ENCODE assay signal across 19 cellular contexts in the genomic region with DNA sequence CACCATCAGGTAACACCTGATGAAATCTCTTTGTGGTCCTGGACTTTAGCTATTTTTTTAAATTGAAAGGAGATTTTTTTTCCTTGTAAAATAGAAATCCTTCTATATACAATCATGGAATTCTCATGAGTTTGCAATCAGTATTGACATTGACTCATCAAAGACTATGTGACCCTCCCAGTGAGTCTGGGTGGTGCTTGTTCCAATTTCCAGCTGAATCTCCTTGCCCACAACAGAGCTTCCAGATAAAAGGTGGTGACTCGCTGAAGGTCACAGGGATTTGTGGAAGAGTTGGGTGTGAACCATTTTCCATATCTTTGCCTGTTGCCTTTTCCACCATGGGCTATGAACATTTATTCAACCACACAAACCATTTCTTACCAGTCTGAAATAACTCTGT.
A peak's percentile ranks its signal among the peaks of the same experiment; 100 is the strongest.
DNase-seq lines count a peak whose midpoint lies in the region; ATAC-seq lines count a peak whose summit lies in the region.
"Had no signal": no experiment of that assay in that cellular context is flagged by ENCODE, and none has a peak within 500 bp of the region (broad histone marks: within the 10 kb centered on the region; RNA-seq: fewer than 3 reads in every experiment).

No MANE protein-coding gene starts in this region.

- ATAC-seq in aorta (ENCODE audit: low FRiP score) (no peak), HG02870 (IDR thresholded peaks at IDR 0.05; ENCODE audit: unreplicated experiment) (no peak)
- ATAC-seq: A549 had no signal

- intact Hi-C loops in aorta (cut with DNase I) = no loop called here

- no peaks in the 10 kb centered on the region for H3K36me3 ChIP-seq in aorta (ENCODE audit: control insufficient read depth in 1 of 2, insufficient read depth in 2 of 2, low read length in 1 of 2)
- H3K36me3 ChIP-seq: BE2C; BLaER1 treated with 17β-estradiol and CSF1 and Interleukin-3, amounts not matched to agents 10 nM and 100 nM; HAP-1 had no signal

- 83% methylated on average over 1 of the region's 1 CpG for WGBS in aorta, 2 donors

- DNase-seq in LoVo (ENCODE audit: low spot score) (peak; percentile 26), SW480 (ENCODE audit: low spot score) (peak; percentile 83), kidney tubule cell (ENCODE audit: low spot score) (peak; percentile 54), aorta (no peak), NCI-H128 (lab: John Stamatoyannopoulos, UW; ENCODE audit: unreplicated experiment) (no peak)
- DNase-seq: 8988T; ACHN; AML-193; BE2C; Calu3; CD4-positive, alpha-beta T cell; CD8-positive, alpha-beta memory T cell; DMS53; GOT3; HFFc6 had no signal

- H3K27ac ChIP-seq in aorta (ENCODE audit: low read depth in 1 of 2, low read length in 2 of 2) = no peak overlapping the region
- H3K27ac ChIP-seq: A549; BLaER1 treated with 17β-estradiol and CSF1 and Interleukin-3, amounts not matched to agents 10 nM and 100 nM had no signal

- peaks cover 1% of the 10 kb centered on the region for H3K9me3 ChIP-seq in aorta (ENCODE audit: control insufficient read depth, low read length)
- H3K9me3 ChIP-seq: A549; BE2C; BLaER1 treated with 17β-estradiol and CSF1 and Interleukin-3, amounts not matched to agents 10 nM and 100 nM; HAP-1 had no signal

- no peak overlapping the region for H3K4me3 ChIP-seq in aorta (ENCODE audit: low read length in 2 of 2)
- H3K4me3 ChIP-seq: A549; BLaER1 treated with 17β-estradiol and CSF1 and Interleukin-3, amounts not matched to agents 10 nM and 100 nM; HAP-1 had no signal

- no peaks in the 10 kb centered on the region for H3K27me3 ChIP-seq in aorta (ENCODE audit: control insufficient read depth in 1 of 2, insufficient read depth in 2 of 2, low read length in 1 of 2)
- H3K27me3 ChIP-seq: BE2C; BLaER1 treated with 17β-estradiol and CSF1 and Interleukin-3, amounts not matched to agents 10 nM and 100 nM had no signal

- no peaks in the 10 kb centered on the region for H3K4me1 ChIP-seq in aorta (ENCODE audit: control insufficient read depth in 1 of 2, insufficient read depth in 2 of 2, low read length in 2 of 2)
- H3K4me1 ChIP-seq: A549; BE2C; BLaER1 treated with 17β-estradiol and CSF1 and Interleukin-3, amounts not matched to agents 10 nM and 100 nM; HAP-1 had no signal

Comparison
In these comparisons a context has a peak if more than half of its experiments do, and no peak if none do; other contexts are left out.
1. DNase-seq: peak in LoVo (single experiment), SW480 (single experiment) and kidney tubule cell (single experiment); none in aorta (0 of 2) and NCI-H128 (single experiment).